ENCODE assay signal across 1 cellular context in genomic region chr6:161169690-161170089, GRCh38.
TF ChIP-seq lines count a peak whose summit lies in the region.

No MANE protein-coding gene starts in this region.

TF ChIP-seq in K562, 482 proteins besides CTCF, POLR2A, EP300 and RAD21 (continued from another document):
- TF ChIP-seq, protein P1, sequence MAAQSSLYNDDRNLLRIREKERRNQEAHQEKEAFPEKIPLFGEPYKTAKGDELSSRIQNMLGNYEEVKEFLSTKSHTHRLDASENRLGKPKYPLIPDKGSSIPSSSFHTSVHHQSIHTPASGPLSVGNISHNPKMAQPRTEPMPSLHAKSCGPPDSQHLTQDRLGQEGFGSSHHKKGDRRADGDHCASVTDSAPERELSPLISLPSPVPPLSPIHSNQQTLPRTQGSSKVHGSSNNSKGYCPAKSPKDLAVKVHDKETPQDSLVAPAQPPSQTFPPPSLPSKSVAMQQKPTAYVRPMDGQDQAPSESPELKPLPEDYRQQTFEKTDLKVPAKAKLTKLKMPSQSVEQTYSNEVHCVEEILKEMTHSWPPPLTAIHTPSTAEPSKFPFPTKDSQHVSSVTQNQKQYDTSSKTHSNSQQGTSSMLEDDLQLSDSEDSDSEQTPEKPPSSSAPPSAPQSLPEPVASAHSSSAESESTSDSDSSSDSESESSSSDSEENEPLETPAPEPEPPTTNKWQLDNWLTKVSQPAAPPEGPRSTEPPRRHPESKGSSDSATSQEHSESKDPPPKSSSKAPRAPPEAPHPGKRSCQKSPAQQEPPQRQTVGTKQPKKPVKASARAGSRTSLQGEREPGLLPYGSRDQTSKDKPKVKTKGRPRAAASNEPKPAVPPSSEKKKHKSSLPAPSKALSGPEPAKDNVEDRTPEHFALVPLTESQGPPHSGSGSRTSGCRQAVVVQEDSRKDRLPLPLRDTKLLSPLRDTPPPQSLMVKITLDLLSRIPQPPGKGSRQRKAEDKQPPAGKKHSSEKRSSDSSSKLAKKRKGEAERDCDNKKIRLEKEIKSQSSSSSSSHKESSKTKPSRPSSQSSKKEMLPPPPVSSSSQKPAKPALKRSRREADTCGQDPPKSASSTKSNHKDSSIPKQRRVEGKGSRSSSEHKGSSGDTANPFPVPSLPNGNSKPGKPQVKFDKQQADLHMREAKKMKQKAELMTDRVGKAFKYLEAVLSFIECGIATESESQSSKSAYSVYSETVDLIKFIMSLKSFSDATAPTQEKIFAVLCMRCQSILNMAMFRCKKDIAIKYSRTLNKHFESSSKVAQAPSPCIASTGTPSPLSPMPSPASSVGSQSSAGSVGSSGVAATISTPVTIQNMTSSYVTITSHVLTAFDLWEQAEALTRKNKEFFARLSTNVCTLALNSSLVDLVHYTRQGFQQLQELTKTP (IDR thresholded peaks at IDR 0.05; ENCODE audit: low read depth in 1 of 2, partially characterized antibody in 2 of 2), result peak in 1 of 2 experiments; percentile 78
- TF ChIP-seq, protein P2, sequence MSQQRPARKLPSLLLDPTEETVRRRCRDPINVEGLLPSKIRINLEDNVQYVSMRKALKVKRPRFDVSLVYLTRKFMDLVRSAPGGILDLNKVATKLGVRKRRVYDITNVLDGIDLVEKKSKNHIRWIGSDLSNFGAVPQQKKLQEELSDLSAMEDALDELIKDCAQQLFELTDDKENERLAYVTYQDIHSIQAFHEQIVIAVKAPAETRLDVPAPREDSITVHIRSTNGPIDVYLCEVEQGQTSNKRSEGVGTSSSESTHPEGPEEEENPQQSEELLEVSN (IDR thresholded peaks at IDR 0.05; ENCODE audit: borderline replicate concordance in 1 of 2, extremely low read depth in 1 of 2, insufficient read depth in 1 of 2, insufficient read length in 1 of 2, low read depth in 1 of 2, low read length in 1 of 2, poor library complexity in 1 of 2, severe bottlenecking in 1 of 2), result peak; percentile 31 to 66
- TF ChIP-seq POLR2AphosphoS5 (IDR thresholded peaks at IDR 0.05; ENCODE audit: control insufficient read depth, insufficient read depth, low read depth, low read length), result no peak
- no peak for TF ChIP-seq ZNF699 (CRISPR knock-in tag; IDR thresholded peaks at IDR 0.05; ENCODE audit: insufficient replicate concordance)
- peak; percentile 55; the same call in 1 of the 2 replicates for TF ChIP-seq SOX6 (IDR thresholded peaks at IDR 0.05)
- no peak for TF ChIP-seq MLLT1 (IDR thresholded peaks at IDR 0.05)
- peak; percentile 91 for TF ChIP-seq MAFK (IDR thresholded peaks at IDR 0.05; ENCODE audit: low read length)
- TF ChIP-seq TRIM24 (IDR thresholded peaks at IDR 0.05), result peak in 1 of 2 experiments; percentile 30; a peak in 1 of 4 replicates
- TF ChIP-seq, protein P3, sequence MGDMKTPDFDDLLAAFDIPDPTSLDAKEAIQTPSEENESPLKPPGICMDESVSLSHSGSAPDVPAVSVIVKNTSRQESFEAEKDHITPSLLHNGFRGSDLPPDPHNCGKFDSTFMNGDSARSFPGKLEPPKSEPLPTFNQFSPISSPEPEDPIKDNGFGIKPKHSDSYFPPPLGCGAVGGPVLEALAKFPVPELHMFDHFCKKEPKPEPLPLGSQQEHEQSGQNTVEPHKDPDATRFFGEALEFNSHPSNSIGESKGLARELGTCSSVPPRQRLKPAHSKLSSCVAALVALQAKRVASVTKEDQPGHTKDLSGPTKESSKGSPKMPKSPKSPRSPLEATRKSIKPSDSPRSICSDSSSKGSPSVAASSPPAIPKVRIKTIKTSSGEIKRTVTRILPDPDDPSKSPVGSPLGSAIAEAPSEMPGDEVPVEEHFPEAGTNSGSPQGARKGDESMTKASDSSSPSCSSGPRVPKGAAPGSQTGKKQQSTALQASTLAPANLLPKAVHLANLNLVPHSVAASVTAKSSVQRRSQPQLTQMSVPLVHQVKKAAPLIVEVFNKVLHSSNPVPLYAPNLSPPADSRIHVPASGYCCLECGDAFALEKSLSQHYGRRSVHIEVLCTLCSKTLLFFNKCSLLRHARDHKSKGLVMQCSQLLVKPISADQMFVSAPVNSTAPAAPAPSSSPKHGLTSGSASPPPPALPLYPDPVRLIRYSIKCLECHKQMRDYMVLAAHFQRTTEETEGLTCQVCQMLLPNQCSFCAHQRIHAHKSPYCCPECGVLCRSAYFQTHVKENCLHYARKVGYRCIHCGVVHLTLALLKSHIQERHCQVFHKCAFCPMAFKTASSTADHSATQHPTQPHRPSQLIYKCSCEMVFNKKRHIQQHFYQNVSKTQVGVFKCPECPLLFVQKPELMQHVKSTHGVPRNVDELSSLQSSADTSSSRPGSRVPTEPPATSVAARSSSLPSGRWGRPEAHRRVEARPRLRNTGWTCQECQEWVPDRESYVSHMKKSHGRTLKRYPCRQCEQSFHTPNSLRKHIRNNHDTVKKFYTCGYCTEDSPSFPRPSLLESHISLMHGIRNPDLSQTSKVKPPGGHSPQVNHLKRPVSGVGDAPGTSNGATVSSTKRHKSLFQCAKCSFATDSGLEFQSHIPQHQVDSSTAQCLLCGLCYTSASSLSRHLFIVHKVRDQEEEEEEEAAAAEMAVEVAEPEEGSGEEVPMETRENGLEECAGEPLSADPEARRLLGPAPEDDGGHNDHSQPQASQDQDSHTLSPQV (IDR thresholded peaks at IDR 0.05), result peak; percentile 93
- TF ChIP-seq RB1 (IDR thresholded peaks at IDR 0.05; ENCODE audit: low read depth), result 0 out of 2 replicates have a peak, but pooled peaks have one; percentile 25
- no peak for TF ChIP-seq MEIS2 (IDR thresholded peaks at IDR 0.05; ENCODE audit: partially characterized antibody)
- TF ChIP-seq YY1 (IDR thresholded peaks at IDR 0.05; ENCODE audit: borderline replicate concordance in 1 of 3, control insufficient read depth in 1 of 3, extremely low read depth in 1 of 3, insufficient read depth in 3 of 3, insufficient read length in 1 of 3, insufficient replicate concordance in 2 of 3, low read depth in 1 of 3, low read length in 2 of 3), result peak; percentile 46 to 91 (median 55)
- TF ChIP-seq ZNF282 (CRISPR knock-in tag; IDR thresholded peaks at IDR 0.05), result no peak
- peak in 1 of 2 experiments; percentile 35; a peak in 1 of 4 replicates for TF ChIP-seq SIX5 (IDR thresholded peaks at IDR 0.05; ENCODE audit: borderline replicate concordance in 1 of 2, insufficient read depth in 1 of 2, low read depth in 1 of 2, low read length in 2 of 2)
- TF ChIP-seq DACH1 (IDR thresholded peaks at IDR 0.05; ENCODE audit: partially characterized antibody), result no peak
- TF ChIP-seq ZNF121 (CRISPR knock-in tag; conservative IDR thresholded peaks at IDR 0.05), result no peak
- TF ChIP-seq ZNF41 (CRISPR knock-in tag; conservative IDR thresholded peaks at IDR 0.05), result no peak
- TF ChIP-seq VEZF1 (CRISPR knock-in tag; IDR thresholded peaks at IDR 0.05), result peak; percentile 12; the same call in 1 of the 2 replicates
- TF ChIP-seq ZNF175 (CRISPR knock-in tag; IDR thresholded peaks at IDR 0.05; ENCODE audit: low read depth), result peak; percentile 22; the same call in 1 of the 2 replicates
- TF ChIP-seq BHLHE40 (IDR thresholded peaks at IDR 0.05; ENCODE audit: low read length), result peak; percentile 36; the same call in 1 of the 2 replicates
- no peak for TF ChIP-seq NR2C2 (CRISPR knock-in tag; IDR thresholded peaks at IDR 0.05)
- peak; percentile 93 for TF ChIP-seq NR2C2 (tag; IDR thresholded peaks at IDR 0.05)
